ENCODE assay signal across 9 cellular contexts in the genomic region with DNA sequence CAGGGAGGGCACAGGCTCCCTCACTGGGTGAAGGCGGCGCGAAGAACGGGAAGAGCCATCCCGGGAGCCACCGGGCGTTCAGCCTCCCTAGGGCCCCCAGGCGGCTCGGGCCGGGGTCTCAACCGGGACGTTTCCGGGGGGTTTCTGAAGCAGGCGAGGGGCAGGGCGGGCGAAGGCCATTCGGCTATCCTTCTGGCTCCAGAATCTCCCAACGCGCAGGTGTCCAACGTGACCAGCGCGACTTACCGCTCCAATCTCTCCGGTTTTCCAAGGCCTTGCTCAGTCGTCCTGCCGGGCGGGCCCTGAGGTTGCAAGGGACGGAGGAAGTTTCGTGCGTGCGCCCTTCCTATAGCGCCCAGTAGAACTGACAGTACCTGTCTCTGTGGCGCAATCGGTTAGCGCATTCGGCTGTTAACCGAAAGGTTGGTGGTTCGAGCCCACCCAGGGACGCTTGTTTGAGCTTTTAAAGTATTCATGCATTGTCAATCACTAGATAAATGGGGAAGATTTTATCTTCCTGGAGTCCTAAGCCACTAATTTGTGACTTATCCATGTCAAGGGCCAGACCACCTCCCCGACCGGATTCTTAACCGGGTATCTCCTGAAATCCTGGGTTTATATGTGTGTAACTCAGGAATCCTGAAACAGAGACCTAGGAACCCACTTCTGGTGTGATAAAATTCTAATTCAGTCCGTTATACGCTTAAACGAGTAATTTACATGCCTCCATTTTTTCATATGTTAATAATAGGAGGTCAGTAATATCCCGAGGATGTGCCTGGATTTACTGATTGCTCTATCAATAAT. TPM values are rescaled to one million over a fixed set of nuclear protein-coding genes. Genes with fewer than 3 reads are reported as not detected.
DNase-seq lines count a peak whose midpoint lies in the region; ATAC-seq and TF ChIP-seq lines count a peak whose summit lies in the region.
"Not testable (repeated sequence)": the region's sequence is repeated elsewhere in the genome, so short reads cannot be mapped to it uniquely, and the experiment has no call there.
"Had no signal": no experiment of that assay in that cellular context is flagged by ENCODE, and none has a peak within 500 bp of the region (broad histone marks: within the 10 kb centered on the region; RNA-seq: fewer than 3 reads in every experiment).

No MANE protein-coding gene starts in this region.

- not testable (repeated sequence) for H3K27me3 ChIP-seq in Caco-2 (replicated peaks; ENCODE audit: control insufficient read depth, insufficient read depth, low read length); SK-N-SH (ENCODE audit: insufficient read depth); ectodermal cell (ENCODE audit: control insufficient read depth, insufficient read depth, low read length, poor library complexity, severe bottlenecking)

- H2AFZ ChIP-seq in SK-N-SH (ENCODE audit: low read depth) = peak overlapping the region; percentile 79; the same call in 1 of the 2 replicates

- not testable (repeated sequence) for H3K9me3 Mint-ChIP-seq in Caco-2 (ENCODE audit: unreplicated experiment); stimulated activated effector memory CD8-positive, alpha-beta T cell treated with anti-CD3 and anti-CD28 coated beads, Interleukin-12 subunit alpha, Interleukin-12 subunit beta, amount 100 ng/mL, for 72 hours

- H3K27me3 Mint-ChIP-seq in Caco-2 (ENCODE audit: insufficient read depth, unreplicated experiment) = not testable (repeated sequence)

- not testable (repeated sequence) for H4K20me1 ChIP-seq in SK-N-SH (ENCODE audit: insufficient read depth)

- TF ChIP-seq EP300 in SK-N-SH (IDR thresholded peaks at IDR 0.05; ENCODE audit: borderline replicate concordance in 1 of 2, low read depth in 1 of 2, low read length in 1 of 2) = not testable (repeated sequence)

- peak overlapping the region; percentile 41 to 72; a peak in 3 of 4 replicates for H3K27ac ChIP-seq in SK-N-SH (ENCODE audit: low read depth in 2 of 2, low read length in 1 of 2)
- not testable (repeated sequence) for H3K27ac ChIP-seq in ectodermal cell (ENCODE audit: insufficient read depth, low read depth, low read length, poor library complexity, severe bottlenecking)

- not testable (repeated sequence) for H3F3A ChIP-seq in SK-N-SH (replicated peaks; ENCODE audit: insufficient read depth)

- WGBS in SK-N-SH (ENCODE audit: low lambda C conversion rate) = 15% methylated on average over 19 of the region's 46 CpGs
- 1% methylated on average over 35 to 36 of the region's 46 CpGs for WGBS in ectodermal cell, 2 experiments

- H3K79me2 ChIP-seq in SK-N-SH (ENCODE audit: insufficient read depth) = not testable (repeated sequence)

- TF ChIP-seq RAD21 in SK-N-SH (IDR thresholded peaks at IDR 0.05; ENCODE audit: low read length) = not testable (repeated sequence)

- not testable (repeated sequence) for H3K27ac Mint-ChIP-seq in Caco-2 (ENCODE audit: unreplicated experiment)
- peak overlapping the region; percentile 95 for H3K27ac Mint-ChIP-seq in stimulated activated effector memory CD8-positive, alpha-beta T cell treated with anti-CD3 and anti-CD28 coated beads, Interleukin-12 subunit alpha, Interleukin-12 subunit beta, amount 100 ng/mL, for 72 hours

- TF ChIP-seq POLR2A in NB4 (IDR thresholded peaks at IDR 0.05; ENCODE audit: extremely low read depth, insufficient read length) = not testable (repeated sequence)

- H3K4me1 Mint-ChIP-seq in Caco-2 (ENCODE audit: low read depth, unreplicated experiment); stimulated activated effector memory CD8-positive, alpha-beta T cell treated with anti-CD3 and anti-CD28 coated beads, Interleukin-12 subunit alpha, Interleukin-12 subunit beta, amount 100 ng/mL, for 72 hours: not testable (repeated sequence)

- peaks cover 16% of the 10 kb centered on the region for H3K36me3 Mint-ChIP-seq in Caco-2 (ENCODE audit: insufficient read depth, unreplicated experiment)
- H3K36me3 Mint-ChIP-seq in stimulated activated effector memory CD8-positive, alpha-beta T cell treated with anti-CD3 and anti-CD28 coated beads, Interleukin-12 subunit alpha, Interleukin-12 subunit beta, amount 100 ng/mL, for 72 hours = peaks cover 21% of the 10 kb centered on the region

- not testable (repeated sequence) for BruUV-seq in Caco-2 (replicated peaks; lab: Mats Ljungman, UMichigan)

- TF ChIP-seq CTCF in Caco-2 (IDR thresholded peaks at IDR 0.05; ENCODE audit: insufficient read depth in 1 of 2, low read depth in 1 of 2, low read length in 1 of 2, severe bottlenecking in 1 of 2, unreplicated experiment in 1 of 2); NB4 (IDR thresholded peaks at IDR 0.05; ENCODE audit: low read depth, low read length): not testable (repeated sequence)
- peak; percentile 31 for TF ChIP-seq CTCF in SK-N-SH (IDR thresholded peaks at IDR 0.05)

- intact Hi-C loops in Caco-2 (cut with micrococcal nuclease; ENCODE audit: unreplicated experiment); posterior cingulate gyrus (cut with DNase I): not testable (repeated sequence)

- peak overlapping the region; percentile 19 for H3K4me3 ChIP-seq in Caco-2 (ENCODE audit: low read depth, low read length)
- H3K4me3 ChIP-seq in NB4 (ENCODE audit: low read depth, low read length) = not testable (repeated sequence)
- H3K4me3 ChIP-seq in SK-N-SH (ENCODE audit: low read depth in 2 of 2, low read length in 1 of 2) = peak overlapping the region; percentile 52 to 57
- H3K4me3 ChIP-seq in ectodermal cell (ENCODE audit: insufficient read depth, low read depth, low read length) = peak overlapping the region; percentile 49

- POLR2A ChIA-PET in Caco-2 (lab: Charles Lee); SK-N-SH (lab: Yijun Ruan, JAX): not testable (repeated sequence)

- H3K9me2 ChIP-seq in SK-N-SH = not testable (repeated sequence)

- H3K36me3 ChIP-seq in Caco-2 (ENCODE audit: control insufficient read depth, insufficient read depth, low read length); SK-N-SH (replicated peaks in 1 of 2; ENCODE audit: control insufficient read depth in 1 of 2, insufficient read depth in 2 of 2, low read length in 1 of 2); ectodermal cell (ENCODE audit: control insufficient read depth, insufficient read depth, low read length): not testable (repeated sequence)

- not testable (repeated sequence) for H3K9me3 ChIP-seq in Caco-2; SK-N-SH; ectodermal cell (ENCODE audit: control insufficient read depth, low read length)

- CTCF ChIA-PET in Caco-2 (lab: Charles Lee); SK-N-SH (lab: Yijun Ruan, JAX): not testable (repeated sequence)

- H3K4me2 ChIP-seq in SK-N-SH = peak overlapping the region; percentile 69

- ATAC-seq in stimulated activated effector memory CD8-positive, alpha-beta T cell treated with anti-CD3 and anti-CD28 coated beads, Interleukin-12 subunit alpha, Interleukin-12 subunit beta, amount 100 ng/mL, for 72 hours = not testable (repeated sequence)

- peak overlapping the region; percentile 54; the same call in 1 of the 2 replicates for H3K9ac ChIP-seq in SK-N-SH

- peak overlapping the region; percentile 66 for H3K4me3 Mint-ChIP-seq in Caco-2 (ENCODE audit: unreplicated experiment)
- peak overlapping the region; percentile 71 for H3K4me3 Mint-ChIP-seq in stimulated activated effector memory CD8-positive, alpha-beta T cell treated with anti-CD3 and anti-CD28 coated beads, Interleukin-12 subunit alpha, Interleukin-12 subunit beta, amount 100 ng/mL, for 72 hours

- not testable (repeated sequence) for H3K4me1 ChIP-seq in Caco-2; SK-N-SH (ENCODE audit: control insufficient read depth in 1 of 2, insufficient read depth in 2 of 2, low read depth in 1 of 2, low read length in 1 of 2); ectodermal cell (ENCODE audit: control insufficient read depth, insufficient read depth, low read length)

- DNase-seq in Caco-2 = peak; percentile 50 to 53
- DNase-seq in NB4 (ENCODE audit: low read depth) = peak; percentile 6
- not testable (repeated sequence) for DNase-seq in SK-N-SH
- DNase-seq in activated T-helper 1 cell treated with anti-CD3 and anti-CD28 coated beads, Interleukin-2, amount 50 U/mL, for 16 hours (ENCODE audit: low read depth in 1 of 2, low spot score in 1 of 2) = peak; percentile 20 to 36
- peak; percentile 16 for DNase-seq in inferior parietal cortex (ENCODE audit: extremely low spot score)
- DNase-seq in posterior cingulate gyrus = peak in 9 of 10 donors; percentile 10 to 93 (median 39)
- DNase-seq in stimulated activated effector memory CD8-positive, alpha-beta T cell treated with anti-CD3 and anti-CD28 coated beads, Interleukin-12 subunit alpha, Interleukin-12 subunit beta, amount 100 ng/mL, for 72 hours (ENCODE audit: low spot score in 2 of 2) = peak; percentile 53 to 86

TF ChIP-seq in SK-N-SH, 30 proteins besides CTCF, POLR2A, EP300 and RAD21:
- TF ChIP-seq TEAD4 (IDR thresholded peaks at IDR 0.05; ENCODE audit: borderline replicate concordance, insufficient read depth) = 0 out of 2 replicates have a peak, but pooled peaks have one; percentile 20

RNA-seq across cellular contexts. Expression of a gene that starts 42.4 kb away (rescaled TPM):
- total RNA-seq in Caco-2 (2022) = 34.7 and 35.0 TPM in 2 replicates
- polyA plus RNA-seq in SK-N-SH (2012; rRNA removed) = 47.5 and 63.9 TPM in 2 replicates
- 26.3 and 27.8 TPM in 2 replicates for polyA plus RNA-seq in SK-N-SH (2012; cell fraction: cytosol; rRNA removed)
- 161 and 279 TPM in 2 replicates for polyA plus RNA-seq in SK-N-SH (2012; cell fraction: nucleus; rRNA removed)
- polyA plus RNA-seq in ectodermal cell (2013, experiment 1 of 4) = 41.3 TPM
- 33.5 TPM for polyA plus RNA-seq in ectodermal cell (2013, experiment 2 of 4)
- polyA plus RNA-seq in ectodermal cell (2013, experiment 3 of 4) = 32.6 TPM
- 32.4 TPM for polyA plus RNA-seq in ectodermal cell (2013, experiment 4 of 4)

RNA-seq across cellular contexts. Expression of a gene that starts 45.7 kb away (rescaled TPM):
- not detected in 2 replicates for total RNA-seq in Caco-2 (2022)
- polyA plus RNA-seq in SK-N-SH (2012; rRNA removed) = not detected in 2 replicates
- polyA plus RNA-seq in SK-N-SH (2012; cell fraction: cytosol; rRNA removed) = not detected in 2 replicates
- polyA plus RNA-seq in SK-N-SH (2012; cell fraction: nucleus; rRNA removed) = not detected in 2 replicates
- not detected for polyA plus RNA-seq in ectodermal cell (2013, experiment 1 of 4)
- polyA plus RNA-seq in ectodermal cell (2013, experiment 2 of 4) = not detected
- polyA plus RNA-seq in ectodermal cell (2013, experiment 3 of 4) = not detected
- polyA plus RNA-seq in ectodermal cell (2013, experiment 4 of 4) = not detected
- total RNA-seq: cardiac septum had no signal
